ENCODE assay signal across 1 cellular context in genomic region chr6:26123675-26124549, GRCh38.
A peak's percentile ranks its signal among the peaks of the same experiment; 100 is the strongest.
TF ChIP-seq lines count a peak whose summit lies in the region.

No MANE protein-coding gene starts in this region.

TF ChIP-seq in HepG2, 621 proteins besides CTCF, POLR2A, EP300 and RAD21 (continued from another document and continues in another):
- TF ChIP-seq, protein P1, sequence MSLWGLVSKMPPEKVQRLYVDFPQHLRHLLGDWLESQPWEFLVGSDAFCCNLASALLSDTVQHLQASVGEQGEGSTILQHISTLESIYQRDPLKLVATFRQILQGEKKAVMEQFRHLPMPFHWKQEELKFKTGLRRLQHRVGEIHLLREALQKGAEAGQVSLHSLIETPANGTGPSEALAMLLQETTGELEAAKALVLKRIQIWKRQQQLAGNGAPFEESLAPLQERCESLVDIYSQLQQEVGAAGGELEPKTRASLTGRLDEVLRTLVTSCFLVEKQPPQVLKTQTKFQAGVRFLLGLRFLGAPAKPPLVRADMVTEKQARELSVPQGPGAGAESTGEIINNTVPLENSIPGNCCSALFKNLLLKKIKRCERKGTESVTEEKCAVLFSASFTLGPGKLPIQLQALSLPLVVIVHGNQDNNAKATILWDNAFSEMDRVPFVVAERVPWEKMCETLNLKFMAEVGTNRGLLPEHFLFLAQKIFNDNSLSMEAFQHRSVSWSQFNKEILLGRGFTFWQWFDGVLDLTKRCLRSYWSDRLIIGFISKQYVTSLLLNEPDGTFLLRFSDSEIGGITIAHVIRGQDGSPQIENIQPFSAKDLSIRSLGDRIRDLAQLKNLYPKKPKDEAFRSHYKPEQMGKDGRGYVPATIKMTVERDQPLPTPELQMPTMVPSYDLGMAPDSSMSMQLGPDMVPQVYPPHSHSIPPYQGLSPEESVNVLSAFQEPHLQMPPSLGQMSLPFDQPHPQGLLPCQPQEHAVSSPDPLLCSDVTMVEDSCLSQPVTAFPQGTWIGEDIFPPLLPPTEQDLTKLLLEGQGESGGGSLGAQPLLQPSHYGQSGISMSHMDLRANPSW (CRISPR knock-in tag; IDR thresholded peaks at IDR 0.05; ENCODE audit: borderline replicate concordance): peak; percentile 79
- TF ChIP-seq MTF1 (CRISPR knock-in tag; IDR thresholded peaks at IDR 0.05) (peak; percentile 85; the same call in 1 of the 2 replicates), ZNF484 (CRISPR knock-in tag; IDR thresholded peaks at IDR 0.05; ENCODE audit: borderline replicate concordance, low read depth) (no peak), ZNF616 (CRISPR knock-in tag; IDR thresholded peaks at IDR 0.05; ENCODE audit: low read depth) (peak; percentile 56; the same call in 1 of the 2 replicates), ZNF431 (CRISPR knock-in tag; IDR thresholded peaks at IDR 0.05; ENCODE audit: borderline replicate concordance, low read depth) (no peak; the same call in none of the 2 replicates), ZNF800 (CRISPR knock-in tag; IDR thresholded peaks at IDR 0.05) (peak; percentile 77; the same call in 1 of the 2 replicates), ARHGAP35 (CRISPR knock-in tag; IDR thresholded peaks at IDR 0.05; ENCODE audit: borderline replicate concordance) (peak; percentile 83; the same call in 1 of the 2 replicates), ZNF468 (CRISPR knock-in tag; IDR thresholded peaks at IDR 0.05) (no peak), ASH2L (IDR thresholded peaks at IDR 0.05; ENCODE audit: insufficient read length, low read depth, low read length) (peak; percentile 64), SALL2 (CRISPR knock-in tag; IDR thresholded peaks at IDR 0.05) (peak; percentile 98), ZBTB7A (CRISPR knock-in tag; IDR thresholded peaks at IDR 0.05) (peak; percentile 72; the same call in 1 of the 2 replicates), KDM6A (CRISPR knock-in tag; IDR thresholded peaks at IDR 0.05; ENCODE audit: low read depth) (no peak), JUN (CRISPR knock-in tag; IDR thresholded peaks at IDR 0.05) (0 out of 2 replicates have a peak, but pooled peaks have one; percentile 36), HINFP (CRISPR knock-in tag; IDR thresholded peaks at IDR 0.05; ENCODE audit: low read depth) (peak; percentile 82), PAF1 (CRISPR knock-in tag; IDR thresholded peaks at IDR 0.05) (no peak; the same call in none of the 2 replicates), SPEN (CRISPR knock-in tag; IDR thresholded peaks at IDR 0.05; ENCODE audit: low read depth) (peak; percentile 85), DRAP1 (CRISPR knock-in tag; IDR thresholded peaks at IDR 0.05) (peak; percentile 97), ZNF143 (CRISPR knock-in tag; IDR thresholded peaks at IDR 0.05) (peak; percentile 36; the same call in 1 of the 2 replicates), CSRNP2 (CRISPR knock-in tag; conservative IDR thresholded peaks at IDR 0.05; ENCODE audit: low read depth) (peak; percentile 42; the same call in 1 of the 2 replicates), ZNF891 (CRISPR knock-in tag; IDR thresholded peaks at IDR 0.05) (peak; percentile 86), KLF13 (CRISPR knock-in tag; IDR thresholded peaks at IDR 0.05) (peak; percentile 89), ARID2 (CRISPR knock-in tag; IDR thresholded peaks at IDR 0.05; ENCODE audit: borderline replicate concordance) (peak; percentile 90; the same call in 1 of the 2 replicates), ZZZ3 (CRISPR knock-in tag; IDR thresholded peaks at IDR 0.05; ENCODE audit: borderline replicate concordance) (no peak), HMG20A (CRISPR knock-in tag; IDR thresholded peaks at IDR 0.05; ENCODE audit: borderline replicate concordance) (peak; percentile 49; the same call in 1 of the 2 replicates), ZNF326 (CRISPR knock-in tag; IDR thresholded peaks at IDR 0.05; ENCODE audit: borderline replicate concordance) (no peak), GATAD1 (CRISPR knock-in tag; IDR thresholded peaks at IDR 0.05) (peak; percentile 60), RBAK (CRISPR knock-in tag; IDR thresholded peaks at IDR 0.05) (0 out of 2 replicates have a peak, but pooled peaks have one; percentile 28), ZNF367 (CRISPR knock-in tag; IDR thresholded peaks at IDR 0.05; ENCODE audit: borderline replicate concordance) (peak; percentile 88), ZNF180 (CRISPR knock-in tag; IDR thresholded peaks at IDR 0.05; ENCODE audit: borderline replicate concordance, low read depth) (peak; percentile 83), ZNF34 (CRISPR knock-in tag; IDR thresholded peaks at IDR 0.05; ENCODE audit: borderline replicate concordance) (no peak; the same call in 1 of the 2 replicates), ZNF7 (CRISPR knock-in tag; IDR thresholded peaks at IDR 0.05) (no peak), MIXL1 (CRISPR knock-in tag; IDR thresholded peaks at IDR 0.05) (peak; percentile 95; the same call in 1 of the 2 replicates), ZNF607 (CRISPR knock-in tag; IDR thresholded peaks at IDR 0.05; ENCODE audit: borderline replicate concordance) (0 out of 2 replicates have a peak, but pooled peaks have one; percentile 58), CBFB (CRISPR knock-in tag; IDR thresholded peaks at IDR 0.05) (peak; percentile 48; the same call in 1 of the 2 replicates), ZNF556 (CRISPR knock-in tag; IDR thresholded peaks at IDR 0.05; ENCODE audit: borderline replicate concordance) (peak; percentile 72; the same call in 1 of the 2 replicates), ZMYM4 (CRISPR knock-in tag; IDR thresholded peaks at IDR 0.05) (peak; percentile 88; the same call in 1 of the 2 replicates)
- TF ChIP-seq, protein P2, sequence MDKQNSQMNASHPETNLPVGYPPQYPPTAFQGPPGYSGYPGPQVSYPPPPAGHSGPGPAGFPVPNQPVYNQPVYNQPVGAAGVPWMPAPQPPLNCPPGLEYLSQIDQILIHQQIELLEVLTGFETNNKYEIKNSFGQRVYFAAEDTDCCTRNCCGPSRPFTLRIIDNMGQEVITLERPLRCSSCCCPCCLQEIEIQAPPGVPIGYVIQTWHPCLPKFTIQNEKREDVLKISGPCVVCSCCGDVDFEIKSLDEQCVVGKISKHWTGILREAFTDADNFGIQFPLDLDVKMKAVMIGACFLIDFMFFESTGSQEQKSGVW (CRISPR knock-in tag; IDR thresholded peaks at IDR 0.05; ENCODE audit: borderline replicate concordance): 0 out of 2 replicates have a peak, but pooled peaks have one; percentile 67
- TF ChIP-seq, protein P3, sequence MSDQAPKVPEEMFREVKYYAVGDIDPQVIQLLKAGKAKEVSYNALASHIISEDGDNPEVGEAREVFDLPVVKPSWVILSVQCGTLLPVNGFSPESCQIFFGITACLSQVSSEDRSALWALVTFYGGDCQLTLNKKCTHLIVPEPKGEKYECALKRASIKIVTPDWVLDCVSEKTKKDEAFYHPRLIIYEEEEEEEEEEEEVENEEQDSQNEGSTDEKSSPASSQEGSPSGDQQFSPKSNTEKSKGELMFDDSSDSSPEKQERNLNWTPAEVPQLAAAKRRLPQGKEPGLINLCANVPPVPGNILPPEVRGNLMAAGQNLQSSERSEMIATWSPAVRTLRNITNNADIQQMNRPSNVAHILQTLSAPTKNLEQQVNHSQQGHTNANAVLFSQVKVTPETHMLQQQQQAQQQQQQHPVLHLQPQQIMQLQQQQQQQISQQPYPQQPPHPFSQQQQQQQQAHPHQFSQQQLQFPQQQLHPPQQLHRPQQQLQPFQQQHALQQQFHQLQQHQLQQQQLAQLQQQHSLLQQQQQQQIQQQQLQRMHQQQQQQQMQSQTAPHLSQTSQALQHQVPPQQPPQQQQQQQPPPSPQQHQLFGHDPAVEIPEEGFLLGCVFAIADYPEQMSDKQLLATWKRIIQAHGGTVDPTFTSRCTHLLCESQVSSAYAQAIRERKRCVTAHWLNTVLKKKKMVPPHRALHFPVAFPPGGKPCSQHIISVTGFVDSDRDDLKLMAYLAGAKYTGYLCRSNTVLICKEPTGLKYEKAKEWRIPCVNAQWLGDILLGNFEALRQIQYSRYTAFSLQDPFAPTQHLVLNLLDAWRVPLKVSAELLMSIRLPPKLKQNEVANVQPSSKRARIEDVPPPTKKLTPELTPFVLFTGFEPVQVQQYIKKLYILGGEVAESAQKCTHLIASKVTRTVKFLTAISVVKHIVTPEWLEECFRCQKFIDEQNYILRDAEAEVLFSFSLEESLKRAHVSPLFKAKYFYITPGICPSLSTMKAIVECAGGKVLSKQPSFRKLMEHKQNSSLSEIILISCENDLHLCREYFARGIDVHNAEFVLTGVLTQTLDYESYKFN (CRISPR knock-in tag; conservative IDR thresholded peaks at IDR 0.05): no peak
- TF ChIP-seq, protein P4, sequence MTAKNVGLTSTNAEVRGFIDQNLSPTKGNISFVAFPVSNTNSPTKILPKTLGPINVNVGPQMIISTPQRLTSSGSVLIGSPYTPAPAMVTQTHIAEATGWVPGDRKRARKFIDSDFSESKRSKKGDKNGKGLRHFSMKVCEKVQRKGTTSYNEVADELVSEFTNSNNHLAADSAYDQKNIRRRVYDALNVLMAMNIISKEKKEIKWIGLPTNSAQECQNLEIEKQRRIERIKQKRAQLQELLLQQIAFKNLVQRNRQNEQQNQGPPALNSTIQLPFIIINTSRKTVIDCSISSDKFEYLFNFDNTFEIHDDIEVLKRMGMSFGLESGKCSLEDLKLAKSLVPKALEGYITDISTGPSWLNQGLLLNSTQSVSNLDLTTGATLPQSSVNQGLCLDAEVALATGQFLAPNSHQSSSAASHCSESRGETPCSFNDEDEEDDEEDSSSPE (CRISPR knock-in tag; IDR thresholded peaks at IDR 0.05): peak; percentile 63
- TF ChIP-seq, protein P5, sequence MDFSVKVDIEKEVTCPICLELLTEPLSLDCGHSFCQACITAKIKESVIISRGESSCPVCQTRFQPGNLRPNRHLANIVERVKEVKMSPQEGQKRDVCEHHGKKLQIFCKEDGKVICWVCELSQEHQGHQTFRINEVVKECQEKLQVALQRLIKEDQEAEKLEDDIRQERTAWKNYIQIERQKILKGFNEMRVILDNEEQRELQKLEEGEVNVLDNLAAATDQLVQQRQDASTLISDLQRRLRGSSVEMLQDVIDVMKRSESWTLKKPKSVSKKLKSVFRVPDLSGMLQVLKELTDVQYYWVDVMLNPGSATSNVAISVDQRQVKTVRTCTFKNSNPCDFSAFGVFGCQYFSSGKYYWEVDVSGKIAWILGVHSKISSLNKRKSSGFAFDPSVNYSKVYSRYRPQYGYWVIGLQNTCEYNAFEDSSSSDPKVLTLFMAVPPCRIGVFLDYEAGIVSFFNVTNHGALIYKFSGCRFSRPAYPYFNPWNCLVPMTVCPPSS (IDR thresholded peaks at IDR 0.05): no peak
- TF ChIP-seq, protein P6, sequence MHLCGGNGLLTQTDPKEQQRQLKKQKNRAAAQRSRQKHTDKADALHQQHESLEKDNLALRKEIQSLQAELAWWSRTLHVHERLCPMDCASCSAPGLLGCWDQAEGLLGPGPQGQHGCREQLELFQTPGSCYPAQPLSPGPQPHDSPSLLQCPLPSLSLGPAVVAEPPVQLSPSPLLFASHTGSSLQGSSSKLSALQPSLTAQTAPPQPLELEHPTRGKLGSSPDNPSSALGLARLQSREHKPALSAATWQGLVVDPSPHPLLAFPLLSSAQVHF (CRISPR knock-in tag; IDR thresholded peaks at IDR 0.05): peak; percentile 56; the same call in 1 of the 2 replicates
- TF ChIP-seq, protein P7, sequence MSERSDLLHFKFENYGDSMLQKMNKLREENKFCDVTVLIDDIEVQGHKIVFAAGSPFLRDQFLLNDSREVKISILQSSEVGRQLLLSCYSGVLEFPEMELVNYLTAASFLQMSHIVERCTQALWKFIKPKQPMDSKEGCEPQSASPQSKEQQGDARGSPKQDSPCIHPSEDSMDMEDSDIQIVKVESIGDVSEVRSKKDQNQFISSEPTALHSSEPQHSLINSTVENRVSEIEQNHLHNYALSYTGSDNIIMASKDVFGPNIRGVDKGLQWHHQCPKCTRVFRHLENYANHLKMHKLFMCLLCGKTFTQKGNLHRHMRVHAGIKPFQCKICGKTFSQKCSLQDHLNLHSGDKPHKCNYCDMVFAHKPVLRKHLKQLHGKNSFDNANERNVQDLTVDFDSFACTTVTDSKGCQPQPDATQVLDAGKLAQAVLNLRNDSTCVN (CRISPR knock-in tag; IDR thresholded peaks at IDR 0.05; ENCODE audit: borderline replicate concordance): peak; percentile 65; the same call in 1 of the 2 replicates
